ENCODE assay signal across 23 cellular contexts in genomic region chr6:29728173-29728879, GRCh38. TPM values are rescaled to one million over a fixed set of nuclear protein-coding genes. Genes with fewer than 3 reads are reported as not detected.
A peak's percentile ranks its signal among the peaks of the same experiment; 100 is the strongest.
DNase-seq lines count a peak whose midpoint lies in the region; ATAC-seq and TF ChIP-seq lines count a peak whose summit lies in the region.
"Had no signal": no experiment of that assay in that cellular context is flagged by ENCODE, and none has a peak within 500 bp of the region (broad histone marks: within the 10 kb centered on the region; RNA-seq: fewer than 3 reads in every experiment).

No MANE protein-coding gene starts in this region.

- no peak overlapping the region for H3K4me3 ChIP-seq in CD8-positive, alpha-beta memory T cell (ENCODE audit: low read length)
- no peak overlapping the region for H3K4me3 ChIP-seq in uterus
- H3K4me3 ChIP-seq: psoas muscle, upper lobe of right lung had no signal

- peaks cover 48% of the 10 kb centered on the region for H3K36me3 Mint-ChIP-seq in activated CD4-positive, alpha-beta T cell treated with anti-CD3 and anti-CD28 coated beads, Interleukin-2, amount 10 ng/mL, durations not matched to agents 7 days and 5 days (ENCODE audit: low read depth)
- peaks cover 21 to 55% (median 22%) of the 10 kb centered on the region in 3 donors for H3K36me3 Mint-ChIP-seq in CD8-positive, alpha-beta memory T cell
- peaks cover 41 to 43% of the 10 kb centered on the region in 2 donors for H3K36me3 Mint-ChIP-seq in activated naive CD4-positive, alpha-beta T cell treated with anti-CD3 and anti-CD28 coated beads, Interleukin-2, amount 50 U/mL, for 72 hours
- peaks cover 28% of the 10 kb centered on the region for H3K36me3 Mint-ChIP-seq in natural killer cell

- no peak overlapping the region for H3K27ac ChIP-seq in CD8-positive, alpha-beta memory T cell (ENCODE audit: low read depth, low read length)
- H3K27ac ChIP-seq in uterus, result no peak overlapping the region
- H3K27ac ChIP-seq: psoas muscle, upper lobe of right lung had no signal

- no peaks in the 10 kb centered on the region for H3K27me3 ChIP-seq in CD8-positive, alpha-beta memory T cell (ENCODE audit: insufficient read depth, low read length, poor library complexity, severe bottlenecking)
- H3K27me3 ChIP-seq in uterus, result no peaks in the 10 kb centered on the region
- H3K27me3 ChIP-seq: upper lobe of right lung had no signal

- CTCF ChIA-PET in activated CD4-positive, alpha-beta T cell treated with anti-CD3 and anti-CD28 coated beads, Interleukin-2, amount 10 ng/mL, durations not matched to agents 7 days and 5 days (lab: Charles Lee), result interaction anchor here (0.8 to 1.6 kb wide), 7 partner anchors 10 to 120 kb away, joined by 3 to 4 read pairs (median 4); no protein-coding TSS in a partner anchor
- CTCF ChIA-PET in CD8-positive, alpha-beta memory T cell (lab: Charles Lee), result interaction anchor here (0.8 to 3.9 kb wide), 6 partner anchors 9 to 120 kb away, joined by 3 to 19 read pairs (median 4); no protein-coding TSS in a partner anchor

- H3K27ac Mint-ChIP-seq in activated CD4-positive, alpha-beta T cell treated with anti-CD3 and anti-CD28 coated beads, Interleukin-2, amount 10 ng/mL, durations not matched to agents 7 days and 5 days, result peak overlapping the region; percentile 26
- peak overlapping the region; percentile 20 to 98 (median 75) for H3K27ac Mint-ChIP-seq in CD8-positive, alpha-beta memory T cell
- peak overlapping the region; percentile 70 to 82 for H3K27ac Mint-ChIP-seq in activated naive CD4-positive, alpha-beta T cell treated with anti-CD3 and anti-CD28 coated beads, Interleukin-2, amount 50 U/mL, for 72 hours
- peak overlapping the region; percentile 79 to 94 for H3K27ac Mint-ChIP-seq in natural killer cell
- peak overlapping the region in 1 of 2 donors; percentile 12 for H3K27ac Mint-ChIP-seq in stimulated activated naive CD8-positive, alpha-beta T cell treated with anti-CD3 and anti-CD28 coated beads, Interleukin-15, amount 100 ng/mL, for 72 hours

- TF ChIP-seq POLR2A in uterus (IDR thresholded peaks at IDR 0.05), result no peak

- no peak for TF ChIP-seq CTCF in natural killer cell (IDR thresholded peaks at IDR 0.05)
- TF ChIP-seq CTCF in uterus (IDR thresholded peaks at IDR 0.05), result no peak

- DNase-seq in activated CD4-positive, alpha-beta T cell treated with anti-CD3 and anti-CD28 coated beads, Interleukin-2, amount 10 ng/mL, durations not matched to agents 7 days and 5 days, result no peak
- no peak for DNase-seq in activated CD4-positive, alpha-beta T cell treated with anti-CD3 and anti-CD28 coated beads, Interleukin-2, amount 50 U/mL, for 1 hour
- DNase-seq in CD8-positive, alpha-beta memory T cell, result no peak
- DNase-seq in activated naive CD4-positive, alpha-beta T cell treated with anti-CD3 and anti-CD28 coated beads, Interleukin-2, amount 50 U/mL, for 72 hours (ENCODE audit: low spot score in 2 of 2), result no peak
- no peak for DNase-seq in natural killer cell
- DNase-seq in putamen (ENCODE audit: low spot score), result no peak
- no peak for DNase-seq in stimulated activated naive CD8-positive, alpha-beta T cell treated with anti-CD3 and anti-CD28 coated beads, Interleukin-15, amount 100 ng/mL, for 72 hours
- no peak for DNase-seq in uterus
- DNase-seq: C1 segment of cervical spinal cord; DMS153; erythroblast; GF-D8; left cardiac atrium; NCI-H1417; NCI-H2107; NCI-H510A treated with DMSO at 0.1 percent for 48 hours; psoas muscle; small intestine; stimulated activated CD4-positive, alpha-beta T cell treated with anti-CD3 and anti-CD28 coated beads, Interleukin-2, amount 100 ng/mL, for 48 hours; upper lobe of right lung had no signal

- no peaks in the 10 kb centered on the region for H3K27me3 Mint-ChIP-seq in activated CD4-positive, alpha-beta T cell treated with anti-CD3 and anti-CD28 coated beads, Interleukin-2, amount 10 ng/mL, durations not matched to agents 7 days and 5 days
- peaks cover 0 to 10% of the 10 kb centered on the region in 2 donors for H3K27me3 Mint-ChIP-seq in CD8-positive, alpha-beta memory T cell
- no peaks in the 10 kb centered on the region for H3K27me3 Mint-ChIP-seq in natural killer cell (ENCODE audit: low read depth in 2 of 2)
- no peaks in the 10 kb centered on the region for H3K27me3 Mint-ChIP-seq in stimulated activated naive CD8-positive, alpha-beta T cell treated with anti-CD3 and anti-CD28 coated beads, Interleukin-15, amount 100 ng/mL, for 72 hours

- H3K9me3 ChIP-seq in CD8-positive, alpha-beta memory T cell (ENCODE audit: low read length), result no peaks in the 10 kb centered on the region
- no peaks in the 10 kb centered on the region for H3K9me3 ChIP-seq in uterus
- H3K9me3 ChIP-seq: psoas muscle, upper lobe of right lung had no signal

- H3K4me1 Mint-ChIP-seq in activated CD4-positive, alpha-beta T cell treated with anti-CD3 and anti-CD28 coated beads, Interleukin-2, amount 10 ng/mL, durations not matched to agents 7 days and 5 days, result peaks cover 46% of the 10 kb centered on the region
- H3K4me1 Mint-ChIP-seq in CD8-positive, alpha-beta memory T cell, result peaks cover 69 to 83% (median 75%) of the 10 kb centered on the region in 3 donors
- peaks cover 63 to 71% of the 10 kb centered on the region in 2 donors for H3K4me1 Mint-ChIP-seq in natural killer cell
- peaks cover 72% of the 10 kb centered on the region for H3K4me1 Mint-ChIP-seq in stimulated activated naive CD8-positive, alpha-beta T cell treated with anti-CD3 and anti-CD28 coated beads, Interleukin-15, amount 100 ng/mL, for 72 hours
- H3K4me1 Mint-ChIP-seq: neural crest cell had no signal

- no peak for ATAC-seq in activated naive CD4-positive, alpha-beta T cell treated with anti-CD3 and anti-CD28 coated beads, Interleukin-2, amount 50 U/mL, for 72 hours
- no peak for ATAC-seq in natural killer cell
- ATAC-seq in stimulated activated naive CD8-positive, alpha-beta T cell treated with anti-CD3 and anti-CD28 coated beads, Interleukin-15, amount 100 ng/mL, for 72 hours, result no peak
- ATAC-seq: HCT116, left cardiac atrium, psoas muscle, upper lobe of right lung had no signal

- H3K4me3 Mint-ChIP-seq in activated CD4-positive, alpha-beta T cell treated with anti-CD3 and anti-CD28 coated beads, Interleukin-2, amount 10 ng/mL, durations not matched to agents 7 days and 5 days, result no peak overlapping the region
- peak overlapping the region; percentile 12 to 97 (median 94) for H3K4me3 Mint-ChIP-seq in CD8-positive, alpha-beta memory T cell
- peak overlapping the region; percentile 94 for H3K4me3 Mint-ChIP-seq in natural killer cell
- no peak overlapping the region for H3K4me3 Mint-ChIP-seq in stimulated activated naive CD8-positive, alpha-beta T cell treated with anti-CD3 and anti-CD28 coated beads, Interleukin-15, amount 100 ng/mL, for 72 hours
- H3K4me3 Mint-ChIP-seq: neural crest cell had no signal

- H3K4me1 ChIP-seq in CD8-positive, alpha-beta memory T cell (ENCODE audit: insufficient read depth, low read length), result peaks cover 41% of the 10 kb centered on the region
- no peaks in the 10 kb centered on the region for H3K4me1 ChIP-seq in uterus
- H3K4me1 ChIP-seq: psoas muscle had no signal

- intact Hi-C loops in natural killer cell (cut with micrococcal nuclease) (loop anchor here (10.0 kb wide), 1 partner anchor 216 kb away; the partner anchor contains the start of gene HLA-A), uterus (cut with DNase I; ENCODE audit: low total_unique reads) (no loop called here)

- H3K36me3 ChIP-seq in CD8-positive, alpha-beta memory T cell (ENCODE audit: insufficient read depth, low read length), result peaks cover 32% of the 10 kb centered on the region
- H3K36me3 ChIP-seq in uterus, result no peaks in the 10 kb centered on the region

- no peaks in the 10 kb centered on the region for H3K9me3 Mint-ChIP-seq in activated CD4-positive, alpha-beta T cell treated with anti-CD3 and anti-CD28 coated beads, Interleukin-2, amount 10 ng/mL, durations not matched to agents 7 days and 5 days
- H3K9me3 Mint-ChIP-seq in CD8-positive, alpha-beta memory T cell, result no peaks in the 10 kb centered on the region
- H3K9me3 Mint-ChIP-seq in activated naive CD4-positive, alpha-beta T cell treated with anti-CD3 and anti-CD28 coated beads, Interleukin-2, amount 50 U/mL, for 72 hours, result no peaks in the 10 kb centered on the region
- no peaks in the 10 kb centered on the region for H3K9me3 Mint-ChIP-seq in natural killer cell
- no peaks in the 10 kb centered on the region for H3K9me3 Mint-ChIP-seq in stimulated activated naive CD8-positive, alpha-beta T cell treated with anti-CD3 and anti-CD28 coated beads, Interleukin-15, amount 100 ng/mL, for 72 hours
- H3K9me3 Mint-ChIP-seq: neural crest cell had no signal

- POLR2A ChIA-PET in activated CD4-positive, alpha-beta T cell treated with anti-CD3 and anti-CD28 coated beads, Interleukin-2, amount 10 ng/mL, durations not matched to agents 7 days and 5 days (lab: Charles Lee), result no interaction called here
- POLR2A ChIA-PET in CD8-positive, alpha-beta memory T cell (lab: Charles Lee), result interaction anchor here (1.6 kb wide), 1 partner anchor 20 kb away, joined by 3 read pairs; no protein-coding TSS in a partner anchor

RNA-seq across cellular contexts. Expression of gene HLA-F, which starts 5.1 kb away (rescaled TPM):
- 100 to 1,000 TPM; 315 to 372 TPM for total RNA-seq in activated CD4-positive, alpha-beta T cell treated with anti-CD3 and anti-CD28 coated beads, Interleukin-2, amount 10 ng/mL, durations not matched to agents 7 days and 5 days
- total RNA-seq in CD8-positive, alpha-beta memory T cell, result 100 to 1,000 TPM; 222 to 242 TPM
- polyA plus RNA-seq in CD8-positive, alpha-beta memory T cell, result 500 TPM
- 100 to 1,000 TPM; 220 to 504 TPM for total RNA-seq in activated naive CD4-positive, alpha-beta T cell treated with anti-CD3 and anti-CD28 coated beads, Interleukin-2, amount 50 U/mL, for 72 hours
- total RNA-seq in natural killer cell (1,000 to 10,000 TPM; 1,031 to 1,621 (median 1,125) TPM), uterus (100 to 1,000 TPM in 2 of 4 donors, 10 to 100 TPM in 2; 14.2 to 146 (median 104) TPM)

RNA-seq across cellular contexts. Expression of gene ZFP57, which starts 47.4 kb away (rescaled TPM):
- not detected for total RNA-seq in activated CD4-positive, alpha-beta T cell treated with anti-CD3 and anti-CD28 coated beads, Interleukin-2, amount 10 ng/mL, durations not matched to agents 7 days and 5 days
- total RNA-seq in CD8-positive, alpha-beta memory T cell, result 1 to 10 TPM; 9.0 to 9.2 TPM
- polyA plus RNA-seq in CD8-positive, alpha-beta memory T cell, result 2.2 TPM
- total RNA-seq in activated naive CD4-positive, alpha-beta T cell treated with anti-CD3 and anti-CD28 coated beads, Interleukin-2, amount 50 U/mL, for 72 hours, result 1 to 10 TPM in 1 of 2 donors, not detected in 1; 5.9 TPM
- total RNA-seq in natural killer cell (10 to 100 TPM in 1 of 3 donors, 1 to 10 TPM in 1, not detected in 1; 2.9 to 12.8 TPM), uterus (under 1 TPM in 1 of 4 donors, not detected in 3; 0.24 TPM)
- total RNA-seq: frontal cortex, neural crest cell, psoas muscle, upper lobe of right lung had no signal

Comparison
In these comparisons a context has a peak if more than half of its experiments do, and no peak if none do; other contexts are left out.
1. H3K4me3 Mint-ChIP-seq: peak in CD8-positive, alpha-beta memory T cell (7 of 7) and natural killer cell (single experiment); none in activated CD4-positive, alpha-beta T cell treated with anti-CD3 and anti-CD28 coated beads, Interleukin-2, amount 10 ng/mL, durations not matched to agents 7 days and 5 days (single experiment) and stimulated activated naive CD8-positive, alpha-beta T cell treated with anti-CD3 and anti-CD28 coated beads, Interleukin-15, amount 100 ng/mL, for 72 hours (0 of 2).